ENCODE assay signal across 8 cellular contexts in the genomic region with DNA sequence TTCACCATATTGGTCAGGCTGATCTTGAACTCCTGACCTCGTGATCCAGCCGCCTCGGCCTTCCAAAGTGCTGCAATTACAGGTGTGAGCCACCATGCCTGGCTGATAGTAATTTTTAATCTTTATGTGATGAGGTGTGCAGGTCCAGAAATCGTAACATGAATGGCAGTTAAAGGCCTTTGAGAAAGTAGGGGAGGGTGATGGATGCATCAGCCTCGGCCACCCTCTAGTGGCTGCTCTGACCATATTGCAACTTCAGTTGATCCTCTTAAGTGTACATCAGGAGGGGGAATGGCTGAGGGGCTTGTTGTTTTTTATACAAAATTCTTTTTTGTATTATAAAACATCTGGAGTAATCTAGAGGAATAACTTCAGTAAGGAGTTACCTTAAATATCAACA.
DNase-seq lines count a peak whose midpoint lies in the region; ATAC-seq and TF ChIP-seq lines count a peak whose summit lies in the region.

No MANE protein-coding gene starts in this region.

- H3K27me3 ChIP-seq in right cardiac atrium (ENCODE audit: control insufficient read depth, insufficient read depth) = no peaks in the 10 kb centered on the region
- H3K27me3 ChIP-seq in SJCRH30 = no peaks in the 10 kb centered on the region

- no peak overlapping the region for H3K4me3 Mint-ChIP-seq in activated T-cell treated with anti-CD3 and anti-CD28 coated beads, Interleukin-2, amount 50 U/mL, for 24 hours

- peak; percentile 39 for DNase-seq in activated T-cell treated with anti-CD3 and anti-CD28 coated beads, Interleukin-2, amount 50 U/mL, for 24 hours
- no peak for DNase-seq in activated T-cell treated with anti-CD3 and anti-CD28 coated beads, Interleukin-2, amount 50 U/mL, for 1 hour
- peak; percentile 68 for DNase-seq in NB4 (ENCODE audit: low read depth)
- peak; percentile 14 for DNase-seq in activated naive CD4-positive, alpha-beta T cell treated with anti-CD3 and anti-CD28 coated beads, Interleukin-2, amount 50 U/mL, for 16 hours
- DNase-seq in right cardiac atrium = peak in 1 of 3 donors; percentile 43
- peak; percentile 13 for DNase-seq in stimulated activated CD8-positive, alpha-beta memory T cell treated with anti-CD3 and anti-CD28 coated beads, Interleukin-4, amount 100 ng/mL, for 24 hours (ENCODE audit: low read depth)
- DNase-seq in epidermal melanocyte (ENCODE audit: insufficient read length, low spot score) = no peak
- DNase-seq in SJCRH30 = no peak

- peaks cover 8% of the 10 kb centered on the region; the same call in 1 of the 2 replicates for H3K36me3 ChIP-seq in SJCRH30

- peak; percentile 59 to 74 for ATAC-seq in right cardiac atrium

- intact Hi-C loops in right cardiac atrium (cut with DNase I) = loop anchor here in 1 of 4 donors (10.0 kb wide), 1 partner anchor 218 kb away; no protein-coding TSS in a partner anchor

- H3K4me3 ChIP-seq in NB4 (ENCODE audit: low read depth, low read length) (no peak overlapping the region), right cardiac atrium (ENCODE audit: low read length) (no peak overlapping the region), SJCRH30 (no peak overlapping the region)

- 68% methylated on average over 5 of the region's 5 CpGs for whole genome bisulfite sequencing in right cardiac atrium

- no peaks in the 10 kb centered on the region for H3K27me3 Mint-ChIP-seq in activated T-cell treated with anti-CD3 and anti-CD28 coated beads, Interleukin-2, amount 50 U/mL, for 24 hours

- H3K9me3 ChIP-seq in right cardiac atrium (ENCODE audit: control insufficient read depth, low read length) (no peaks in the 10 kb centered on the region), SJCRH30 (replicated peaks) (peaks cover 4% of the 10 kb centered on the region; the same call in 1 of the 2 replicates)

- TF ChIP-seq POLR2A in NB4 (IDR thresholded peaks at IDR 0.05; ENCODE audit: extremely low read depth, insufficient read length) = no peak

- peaks cover 27% of the 10 kb centered on the region for H3K4me1 Mint-ChIP-seq in activated T-cell treated with anti-CD3 and anti-CD28 coated beads, Interleukin-2, amount 50 U/mL, for 24 hours (ENCODE audit: low read depth)

- H3K4me1 ChIP-seq in right cardiac atrium (ENCODE audit: control insufficient read depth, insufficient read depth, low read length) = peaks cover 5% of the 10 kb centered on the region
- no peaks in the 10 kb centered on the region for H3K4me1 ChIP-seq in SJCRH30

- H3K27ac ChIP-seq in right cardiac atrium (ENCODE audit: low read length) (no peak overlapping the region), SJCRH30 (no peak overlapping the region)

- peaks cover 6% of the 10 kb centered on the region for H3K9me3 Mint-ChIP-seq in activated T-cell treated with anti-CD3 and anti-CD28 coated beads, Interleukin-2, amount 50 U/mL, for 24 hours

- H3K27ac Mint-ChIP-seq in activated T-cell treated with anti-CD3 and anti-CD28 coated beads, Interleukin-2, amount 50 U/mL, for 24 hours = no peak overlapping the region

- peak; percentile 74 for TF ChIP-seq CTCF in NB4 (IDR thresholded peaks at IDR 0.05; ENCODE audit: low read depth, low read length)

- peaks cover 10% of the 10 kb centered on the region for H3K36me3 Mint-ChIP-seq in activated T-cell treated with anti-CD3 and anti-CD28 coated beads, Interleukin-2, amount 50 U/mL, for 24 hours (ENCODE audit: low read depth)

Comparison
In these comparisons a context has a peak if more than half of its experiments do, and no peak if none do; other contexts are left out.
1. DNase-seq: peak in activated T-cell treated with anti-CD3 and anti-CD28 coated beads, Interleukin-2, amount 50 U/mL, for 24 hours (single experiment), NB4 (single experiment), activated naive CD4-positive, alpha-beta T cell treated with anti-CD3 and anti-CD28 coated beads, Interleukin-2, amount 50 U/mL, for 16 hours (single experiment) and stimulated activated CD8-positive, alpha-beta memory T cell treated with anti-CD3 and anti-CD28 coated beads, Interleukin-4, amount 100 ng/mL, for 24 hours (single experiment); none in activated T-cell treated with anti-CD3 and anti-CD28 coated beads, Interleukin-2, amount 50 U/mL, for 1 hour (single experiment), epidermal melanocyte (single experiment) and SJCRH30 (0 of 2).